Comparison of ENCODE assay signal across 15 cellular contexts in the genomic region with DNA sequence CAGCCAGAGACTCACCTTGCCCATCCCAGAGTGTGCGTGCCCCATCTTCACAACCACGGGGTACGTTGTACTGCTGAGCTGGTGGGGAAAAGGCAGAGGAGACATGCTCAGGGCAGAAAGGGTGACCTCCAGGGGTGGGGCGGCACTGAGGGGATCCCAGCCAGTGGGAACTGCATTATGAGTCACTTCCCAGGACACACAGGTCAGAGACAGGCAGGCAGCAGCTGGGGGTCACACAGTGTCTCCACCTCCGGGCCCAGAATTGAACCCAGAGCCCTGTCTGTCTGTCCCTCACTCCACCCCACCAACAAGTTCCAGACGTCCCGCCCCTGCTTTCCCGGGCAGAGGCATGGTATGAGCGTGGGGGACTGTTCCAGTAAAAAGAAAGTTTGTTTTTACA. TPM values are rescaled to one million over a fixed set of nuclear protein-coding genes. Genes with fewer than 3 reads are reported as not detected.
"Had no signal": no experiment of that assay in that cellular context is flagged by ENCODE, and none has a peak within 500 bp of the region (broad histone marks: within the 10 kb centered on the region; RNA-seq: fewer than 3 reads in every experiment).

No MANE protein-coding gene starts in this region.

- H3K4me3 Mint-ChIP-seq: activated naive CD4-positive, alpha-beta T cell treated with anti-CD3 and anti-CD28 coated beads, Interleukin-2, amount 10 ng/mL, durations not matched to agents 7 days and 5 days; memory B cell; nephron progenitor cell; T-helper 1 cell treated with Interleukin-12 subunit alpha and Interleukin-12 subunit beta and Interleukin-4 antibody, amounts not matched to agents 30 μg/mL and 1 μg/mL, for 36 hours had no signal

- H3K27me3 ChIP-seq: suprapubic skin, upper lobe of left lung had no signal

- H3K27ac ChIP-seq: epithelial cell of prostate, suprapubic skin, upper lobe of left lung had no signal

- H3K9me3 Mint-ChIP-seq: activated naive CD4-positive, alpha-beta T cell treated with anti-CD3 and anti-CD28 coated beads, Interleukin-2, amount 10 ng/mL, durations not matched to agents 7 days and 5 days; memory B cell; T-helper 1 cell treated with Interleukin-12 subunit alpha and Interleukin-12 subunit beta and Interleukin-4 antibody, amounts not matched to agents 30 μg/mL and 1 μg/mL, for 36 hours had no signal

- H3K36me3 ChIP-seq: suprapubic skin, upper lobe of left lung had no signal

- H3K4me3 ChIP-seq: suprapubic skin, upper lobe of left lung had no signal

- H3K27ac Mint-ChIP-seq: activated naive CD4-positive, alpha-beta T cell treated with anti-CD3 and anti-CD28 coated beads, Interleukin-2, amount 10 ng/mL, durations not matched to agents 7 days and 5 days; memory B cell; nephron progenitor cell; T-helper 1 cell treated with Interleukin-12 subunit alpha and Interleukin-12 subunit beta and Interleukin-4 antibody, amounts not matched to agents 30 μg/mL and 1 μg/mL, for 36 hours had no signal

- DNase-seq: activated CD4-positive, alpha-beta T cell treated with anti-CD3 and anti-CD28 coated beads for 4 hours; activated naive CD4-positive, alpha-beta T cell treated with anti-CD3 and anti-CD28 coated beads, Interleukin-2, amount 10 ng/mL, durations not matched to agents 7 days and 5 days; caudate nucleus; cortex of kidney; effector memory CD4-positive, alpha-beta T cell; hippocampal formation; nephron progenitor cell; stimulated activated CD4-positive, alpha-beta T cell treated with anti-CD3 and anti-CD28 coated beads, Interleukin-2, amount 100 ng/mL, for 48 hours; stimulated activated naive CD8-positive, alpha-beta T cell treated with anti-CD3 and anti-CD28 coated beads, Interleukin-15, Interleukin-2, amounts not matched to agents 100 U/mL and 50 U/mL, for 24 hours; upper lobe of left lung had no signal

- H3K9me3 ChIP-seq: suprapubic skin, upper lobe of left lung had no signal

- ATAC-seq: stimulated activated naive CD8-positive, alpha-beta T cell treated with anti-CD3 and anti-CD28 coated beads, Interleukin-15, Interleukin-2, amounts not matched to agents 100 U/mL and 50 U/mL, for 24 hours had no signal

RNA-seq across cellular contexts. Expression of gene SYN1, which starts 42.2 kb away (rescaled TPM):
- total RNA-seq: pulmonary artery endothelial cell had no signal
